In genomic region chr16:7333326-7333725, GRCh38 we compare ENCODE assay signal across 25 cellular contexts. TPM values are rescaled to one million over a fixed set of nuclear protein-coding genes. Genes with fewer than 3 reads are reported as not detected.
"Had no signal": no experiment of that assay in that cellular context is flagged by ENCODE, and none has a peak within 500 bp of the region (broad histone marks: within the 10 kb centered on the region; RNA-seq: fewer than 3 reads in every experiment).

No MANE protein-coding gene starts in this region.

- H3K27ac ChIP-seq: epithelial cell of prostate, esophagus muscularis mucosa, gastroesophageal sphincter, lower lobe of right lung, neutrophil, right lobe of liver, skin epidermis, stomach, thoracic aorta, transverse colon had no signal

- H3K27me3 Mint-ChIP-seq: dendritic cell treated with granulocyte-macrophage colony-stimulating factor and Interleukin-4, amounts not matched to agents 40 ng/mL and 50 ng/mL, for 4 days; effector memory CD8-positive, alpha-beta T cell; memory B cell; naive B cell had no signal

- H3K4me1 Mint-ChIP-seq: memory B cell, naive B cell had no signal

- H3K27ac Mint-ChIP-seq: dendritic cell treated with granulocyte-macrophage colony-stimulating factor and Interleukin-4, amounts not matched to agents 40 ng/mL and 50 ng/mL, for 4 days; effector memory CD8-positive, alpha-beta T cell; memory B cell; naive B cell had no signal

- FAIRE-seq: bronchial epithelial cell, islet of Langerhans had no signal

- H3K9me3 ChIP-seq: esophagus muscularis mucosa, gastroesophageal sphincter, lower lobe of right lung, neutrophil, right lobe of liver, stomach, thoracic aorta, transverse colon had no signal

- H3K36me3 Mint-ChIP-seq: memory B cell, naive B cell had no signal

- H3K27me3 ChIP-seq: neutrophil, right lobe of liver, transverse colon had no signal

- H3K4me1 ChIP-seq: gastroesophageal sphincter, lower lobe of right lung, right lobe of liver, stomach, transverse colon had no signal

- H3K4me3 ChIP-seq: esophagus muscularis mucosa, gastroesophageal sphincter, lower lobe of right lung, right lobe of liver, skin epidermis, stomach, thoracic aorta, transverse colon had no signal

- H3K4me3 Mint-ChIP-seq: dendritic cell treated with granulocyte-macrophage colony-stimulating factor and Interleukin-4, amounts not matched to agents 40 ng/mL and 50 ng/mL, for 4 days; effector memory CD8-positive, alpha-beta T cell; memory B cell; naive B cell had no signal

- DNase-seq: effector memory CD8-positive, alpha-beta T cell; glutamatergic neuron; kidney glomerular epithelial cell; lower lobe of right lung; midbrain; naive B cell; right lobe of liver; stimulated activated CD4-positive, alpha-beta T cell treated with anti-CD3 and anti-CD28 coated beads, Interleukin-2, amount 100 ng/mL, for 24 hours; stimulated activated naive CD4-positive, alpha-beta T cell; stomach; substantia nigra; transverse colon had no signal

- ATAC-seq: effector memory CD8-positive, alpha-beta T cell; gastroesophageal sphincter; left lobe of liver; lower lobe of right lung; right lobe of liver had no signal

- H3K9me3 Mint-ChIP-seq: dendritic cell treated with granulocyte-macrophage colony-stimulating factor and Interleukin-4, amounts not matched to agents 40 ng/mL and 50 ng/mL, for 4 days had no signal

- H3K36me3 ChIP-seq: esophagus muscularis mucosa, gastroesophageal sphincter, lower lobe of right lung, neutrophil, right lobe of liver, stomach, thoracic aorta, transverse colon had no signal

RNA-seq across cellular contexts. Expression of gene RBFOX1, which starts 0.7 kb away (rescaled TPM):
- total RNA-seq: bronchial epithelial cell, esophagus muscularis mucosa, fibroblast of villous mesenchyme, left lobe of liver, lower lobe of right lung, osteoblast, thoracic aorta had no signal
